In the genomic region with DNA sequence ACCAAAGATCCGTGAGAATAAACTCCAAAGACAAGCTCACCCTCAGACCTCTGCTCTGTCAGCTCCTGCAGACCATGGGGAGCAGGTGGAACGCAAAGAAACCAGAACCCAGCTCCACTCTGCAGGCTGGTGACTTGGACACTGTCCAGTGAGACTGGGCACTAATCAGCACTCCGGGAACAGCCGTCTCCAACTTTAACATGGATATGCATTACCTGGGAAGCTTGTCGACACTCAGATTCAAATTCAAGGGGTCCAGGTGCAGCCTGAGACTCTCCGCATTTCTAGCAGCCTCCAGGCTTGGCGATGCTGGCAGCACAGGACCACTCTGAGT, we compare ENCODE assay signal across 30 cellular contexts. TPM values are rescaled to one million over a fixed set of nuclear protein-coding genes. Genes with fewer than 3 reads are reported as not detected.
"Had no signal": no experiment of that assay in that cellular context is flagged by ENCODE, and none has a peak within 500 bp of the region (broad histone marks: within the 10 kb centered on the region; RNA-seq: fewer than 3 reads in every experiment).

No MANE protein-coding gene starts in this region.

- H3K4me1 ChIP-seq: ascending aorta, Peyer's patch, SJCRH30 had no signal

- DNase-seq: activated CD4-positive, alpha-beta T cell treated with anti-CD3 and anti-CD28 coated beads, Interleukin-2, amount 10 ng/mL, durations not matched to agents 7 days and 5 days; activated CD4-positive, alpha-beta T cell treated with anti-CD3 and anti-CD28 coated beads, Interleukin-2, amount 50 U/mL, for 48 hours; activated CD8-positive, alpha-beta T cell treated with anti-CD3 and anti-CD28 coated beads, Interleukin-2, amount 10 ng/mL, durations not matched to agents 7 days and 5 days; activated gamma-delta T cell; activated naive CD4-positive, alpha-beta T cell treated with Interleukin-2 at 50 U/mL for 16 hours; activated naive CD8-positive, alpha-beta T cell treated with anti-CD3 and anti-CD28 coated beads, Interleukin-2, amount 10 ng/mL, durations not matched to agents 7 days and 5 days; activated T-cell treated with anti-CD3 and anti-CD28 coated beads, Interleukin-2, amount 50 U/mL, for 24 hours; amygdala; IMR-90; NCI-H1105; NCI-H1417 treated with DMSO at 0.1 percent for 48 hours; NCI-H1930; NCI-H2081 treated with DMSO at 0.1 percent for 48 hours; NCI-H345; NCI-H524 treated with DMSO at 0.1 percent for 48 hours; NK-92 treated with Interleukin-12 subunit alpha and Interleukin-12 subunit beta, amount 100 ng/mL, for 24 hours; PC-3; Peyer's patch; SHP77; SJCRH30; T1000 had no signal

- H3K9me3 ChIP-seq: ascending aorta, Peyer's patch had no signal

- H3K27me3 Mint-ChIP-seq: activated CD4-positive, alpha-beta T cell treated with anti-CD3 and anti-CD28 coated beads, Interleukin-2, amount 10 ng/mL, durations not matched to agents 7 days and 5 days; activated naive CD4-positive, alpha-beta T cell treated with anti-CD3 and anti-CD28 coated beads, Interleukin-2, amount 50 U/mL, for 24 hours; activated naive CD8-positive, alpha-beta T cell treated with anti-CD3 and anti-CD28 coated beads, Interleukin-2, amount 10 ng/mL, durations not matched to agents 7 days and 5 days; activated T-cell treated with anti-CD3 and anti-CD28 coated beads, Interleukin-2, amount 50 U/mL, for 24 hours had no signal

- ATAC-seq: activated CD8-positive, alpha-beta T cell treated with anti-CD3 and anti-CD28 coated beads, Interleukin-2, amount 10 ng/mL, durations not matched to agents 7 days and 5 days; K562; PC-3 had no signal

- H3K9me3 Mint-ChIP-seq: activated CD4-positive, alpha-beta T cell treated with anti-CD3 and anti-CD28 coated beads, Interleukin-2, amount 10 ng/mL, durations not matched to agents 7 days and 5 days; activated naive CD4-positive, alpha-beta T cell treated with anti-CD3 and anti-CD28 coated beads, Interleukin-2, amount 50 U/mL, for 24 hours; activated naive CD8-positive, alpha-beta T cell treated with anti-CD3 and anti-CD28 coated beads, Interleukin-2, amount 10 ng/mL, durations not matched to agents 7 days and 5 days; activated T-cell treated with anti-CD3 and anti-CD28 coated beads, Interleukin-2, amount 50 U/mL, for 24 hours; activated T-helper 2 cell treated with anti-CD3 and anti-CD28 coated beads, Interferon-gamma antibody, Interleukin-2, Interleukin-4, amounts not matched to agents 10 μg/mL and 5 μg/mL and 100 μg/mL, durations not matched to agents 14 hours and 24 hours and 36 hours had no signal

- H3K4me3 ChIP-seq: ascending aorta, cardiac muscle cell, K562, Peyer's patch, SJCRH30, SK-N-MC had no signal

- H3K4me3 Mint-ChIP-seq: activated CD4-positive, alpha-beta T cell treated with anti-CD3 and anti-CD28 coated beads, Interleukin-2, amount 10 ng/mL, durations not matched to agents 7 days and 5 days; activated CD8-positive, alpha-beta T cell treated with anti-CD3 and anti-CD28 coated beads, Interleukin-2, amount 10 ng/mL, durations not matched to agents 7 days and 5 days; activated naive CD4-positive, alpha-beta T cell treated with anti-CD3 and anti-CD28 coated beads, Interleukin-2, amount 50 U/mL, for 24 hours; activated naive CD8-positive, alpha-beta T cell treated with anti-CD3 and anti-CD28 coated beads, Interleukin-2, amount 10 ng/mL, durations not matched to agents 7 days and 5 days; activated T-cell treated with anti-CD3 and anti-CD28 coated beads, Interleukin-2, amount 50 U/mL, for 24 hours had no signal

- H3K27ac Mint-ChIP-seq: activated CD4-positive, alpha-beta T cell treated with anti-CD3 and anti-CD28 coated beads, Interleukin-2, amount 10 ng/mL, durations not matched to agents 7 days and 5 days; activated CD8-positive, alpha-beta T cell treated with anti-CD3 and anti-CD28 coated beads, Interleukin-2, amount 10 ng/mL, durations not matched to agents 7 days and 5 days; activated naive CD4-positive, alpha-beta T cell treated with anti-CD3 and anti-CD28 coated beads, Interleukin-2, amount 50 U/mL, for 24 hours; activated naive CD8-positive, alpha-beta T cell treated with anti-CD3 and anti-CD28 coated beads, Interleukin-2, amount 10 ng/mL, durations not matched to agents 7 days and 5 days; activated T-cell treated with anti-CD3 and anti-CD28 coated beads, Interleukin-2, amount 50 U/mL, for 24 hours; activated T-helper 2 cell treated with anti-CD3 and anti-CD28 coated beads, Interferon-gamma antibody, Interleukin-2, Interleukin-4, amounts not matched to agents 10 μg/mL and 5 μg/mL and 100 μg/mL, durations not matched to agents 14 hours and 24 hours and 36 hours had no signal

- H3K27me3 ChIP-seq: ascending aorta, cardiac muscle cell, Peyer's patch, SJCRH30 had no signal

- H3K27ac ChIP-seq: ascending aorta, cardiac muscle cell, Peyer's patch, RWPE1, SJCRH30, SK-N-MC had no signal

RNA-seq across cellular contexts. Expression of a gene that starts 25.1 kb away (rescaled TPM):
- total RNA-seq: IMR-90, MCF 10A, NCI-H460, PC-3 had no signal
